ENCODE assay signal across 8 cellular contexts in genomic region chr13:51729853-51730553, GRCh38.
A peak's percentile ranks its signal among the peaks of the same experiment; 100 is the strongest.
DNase-seq lines count a peak whose midpoint lies in the region; ATAC-seq and TF ChIP-seq lines count a peak whose summit lies in the region.

No MANE protein-coding gene starts in this region.

- no peaks in the 10 kb centered on the region for H3K27me3 Mint-ChIP-seq in activated naive CD4-positive, alpha-beta T cell treated with anti-CD3 and anti-CD28 coated beads for 36 hours (ENCODE audit: low read depth)

- no peak for TF ChIP-seq CTCF in HFF-Myc (IDR thresholded peaks at IDR 0.05; ENCODE audit: low read depth, low read length, missing control alignments)

- no peaks in the 10 kb centered on the region for H3K9me3 Mint-ChIP-seq in activated naive CD4-positive, alpha-beta T cell treated with anti-CD3 and anti-CD28 coated beads for 36 hours

- no peaks in the 10 kb centered on the region for H3K4me1 Mint-ChIP-seq in activated naive CD4-positive, alpha-beta T cell treated with anti-CD3 and anti-CD28 coated beads for 36 hours (ENCODE audit: low read depth)

- H3K27ac Mint-ChIP-seq in activated naive CD4-positive, alpha-beta T cell treated with anti-CD3 and anti-CD28 coated beads for 36 hours: no peak overlapping the region

- peak; percentile 44 for DNase-seq in HFF-Myc (ENCODE audit: extremely low read depth, low read depth)
- DNase-seq in activated naive CD4-positive, alpha-beta T cell treated with anti-CD3 and anti-CD28 coated beads for 36 hours: peak; percentile 56
- DNase-seq in left ventricle myocardium superior: peak; percentile 41
- DNase-seq in stimulated activated CD4-positive, alpha-beta T cell treated with anti-CD3 and anti-CD28 coated beads, Interleukin-2, amount 100 ng/mL, for 48 hours: peak; percentile 15 to 20
- DNase-seq in NCI-H82 treated with DMSO at 0.1 percent for 48 hours (lab: John Stamatoyannopoulos, UW; ENCODE audit: unreplicated experiment): no peak
- no peak for DNase-seq in effector CD8-positive, alpha-beta T cell (lab: John Stamatoyannopoulos, UW)

- CTCF ChIA-PET in activated naive CD4-positive, alpha-beta T cell treated with anti-CD3 and anti-CD28 coated beads for 36 hours (lab: Charles Lee): no interaction called here

- ATAC-seq in left ventricle myocardium superior: peak; percentile 74
- no peak for ATAC-seq in HG02588 (IDR thresholded peaks at IDR 0.05; ENCODE audit: unreplicated experiment)
- no peak for ATAC-seq in GM18517 (IDR thresholded peaks at IDR 0.05; ENCODE audit: unreplicated experiment)

- H3K4me3 ChIP-seq in HFF-Myc (replicated peaks; ENCODE audit: low read depth, low read length): peak overlapping the region; percentile 10; the same call in 1 of the 2 replicates

- H3K4me3 Mint-ChIP-seq in activated naive CD4-positive, alpha-beta T cell treated with anti-CD3 and anti-CD28 coated beads for 36 hours: no peak overlapping the region

- intact Hi-C loops in activated naive CD4-positive, alpha-beta T cell treated with anti-CD3 and anti-CD28 coated beads for 36 hours (cut with micrococcal nuclease): no loop called here
- intact Hi-C loops in left ventricle myocardium superior (cut with micrococcal nuclease): loop anchor here (10.0 kb wide), 2 partner anchors 55 to 285 kb away; no protein-coding TSS in a partner anchor

- H3K36me3 Mint-ChIP-seq in activated naive CD4-positive, alpha-beta T cell treated with anti-CD3 and anti-CD28 coated beads for 36 hours (ENCODE audit: low read depth): peaks cover 12% of the 10 kb centered on the region

Comparison
In these comparisons a context has a peak if more than half of its experiments do, and no peak if none do; other contexts are left out.
1. DNase-seq: peak in HFF-Myc (single experiment), activated naive CD4-positive, alpha-beta T cell treated with anti-CD3 and anti-CD28 coated beads for 36 hours (single experiment), left ventricle myocardium superior (single experiment) and stimulated activated CD4-positive, alpha-beta T cell treated with anti-CD3 and anti-CD28 coated beads, Interleukin-2, amount 100 ng/mL, for 48 hours (2 of 2); none in NCI-H82 treated with DMSO at 0.1 percent for 48 hours (single experiment) and effector CD8-positive, alpha-beta T cell (single experiment).